23 cellular contexts compared by ENCODE assay signal in genomic region chr2:67337903-67338302, GRCh38.
"Had no signal": no experiment of that assay in that cellular context is flagged by ENCODE, and none has a peak within 500 bp of the region (broad histone marks: within the 10 kb centered on the region; RNA-seq: fewer than 3 reads in every experiment).

No MANE protein-coding gene starts in this region.

- H3K4me1 Mint-ChIP-seq: naive thymus-derived CD4-positive, alpha-beta T cell had no signal

- H3K4me3 Mint-ChIP-seq: naive thymus-derived CD4-positive, alpha-beta T cell had no signal

- H3K27ac Mint-ChIP-seq: naive thymus-derived CD4-positive, alpha-beta T cell had no signal

- H3K27ac ChIP-seq: colonic mucosa, dorsolateral prefrontal cortex, epithelial cell of prostate, esophagus squamous epithelium, gastrocnemius medialis, heart right ventricle, left lung, lower lobe of right lung had no signal

- DNase-seq: colonic mucosa; dermis blood vessel endothelial cell; dorsolateral prefrontal cortex; effector CD4-positive, alpha-beta T cell; effector memory CD4-positive, alpha-beta T cell; erythroblast; esophagus squamous epithelium; foreskin fibroblast; foreskin melanocyte; gastrocnemius medialis; glutamatergic neuron; head of caudate nucleus; heart right ventricle; hippocampal formation; left cardiac atrium; left lung; left ventricle myocardium superior; lower lobe of right lung; mesenchymal stem cell; midbrain; naive thymus-derived CD4-positive, alpha-beta T cell had no signal

- H3K9me3 Mint-ChIP-seq: naive thymus-derived CD4-positive, alpha-beta T cell had no signal

- H3K36me3 ChIP-seq: colonic mucosa, esophagus squamous epithelium, gastrocnemius medialis, heart right ventricle, left lung, lower lobe of right lung had no signal

- H3K36me3 Mint-ChIP-seq: naive thymus-derived CD4-positive, alpha-beta T cell had no signal

- H3K27me3 ChIP-seq: colonic mucosa, esophagus squamous epithelium, gastrocnemius medialis, left lung had no signal

- H3K9me3 ChIP-seq: colonic mucosa, esophagus squamous epithelium, gastrocnemius medialis, lower lobe of right lung had no signal

- H3K4me1 ChIP-seq: colonic mucosa, esophagus squamous epithelium, gastrocnemius medialis, left lung, lower lobe of right lung had no signal

- H3K4me3 ChIP-seq: colonic mucosa, dorsolateral prefrontal cortex, esophagus squamous epithelium, gastrocnemius medialis, heart right ventricle, left lung, lower lobe of right lung had no signal

- ATAC-seq: esophagus mucosa; gastrocnemius medialis; heart right ventricle; left cardiac atrium; left lung; left ventricle myocardium superior; lower lobe of right lung; naive thymus-derived CD4-positive, alpha-beta T cell had no signal
